Comparison of ENCODE assay signal across 8 cellular contexts in the genomic region with DNA sequence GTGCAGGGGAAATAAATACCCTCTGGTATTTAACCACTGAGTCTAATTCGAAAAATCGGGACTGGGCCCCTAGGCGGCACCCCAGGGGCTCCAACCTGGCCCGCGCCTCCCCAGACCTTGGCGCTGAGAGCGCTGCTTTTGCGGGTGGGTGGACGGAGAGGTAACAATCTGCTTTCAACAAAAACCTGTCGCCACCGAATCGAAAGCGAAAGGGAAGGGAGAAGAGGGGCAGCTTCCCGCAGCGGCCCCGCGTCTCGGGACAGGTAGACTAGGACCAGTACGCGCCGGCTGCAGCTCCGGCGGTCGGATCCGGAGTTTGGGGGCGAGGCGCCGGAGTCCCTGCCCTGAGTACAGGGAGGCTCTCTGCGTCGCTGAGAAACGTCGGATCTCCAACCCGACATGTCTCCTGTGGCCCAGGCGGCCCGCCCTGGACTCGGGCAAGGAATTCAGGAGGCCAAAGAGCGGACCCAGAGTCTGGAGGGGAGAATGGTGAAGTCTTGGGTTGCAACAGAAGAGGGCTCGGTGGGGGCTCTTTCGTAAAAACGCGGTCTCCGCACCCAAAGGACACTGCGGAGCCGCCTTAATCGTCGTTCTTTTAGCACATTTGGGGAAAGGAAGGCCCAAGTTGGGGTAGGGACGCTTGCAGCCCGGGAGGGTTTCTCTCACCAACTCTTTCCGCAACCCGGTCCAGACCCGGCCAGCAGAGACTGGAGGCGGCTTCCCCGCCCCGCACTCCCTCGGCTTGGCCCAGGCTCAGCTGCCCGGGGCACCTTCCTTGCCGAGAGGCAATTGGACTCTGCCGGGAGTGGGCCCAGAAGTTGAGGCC. TPM values are rescaled to one million over a fixed set of nuclear protein-coding genes. Genes with fewer than 3 reads are reported as not detected.
A peak's percentile ranks its signal among the peaks of the same experiment; 100 is the strongest.
DNase-seq lines count a peak whose midpoint lies in the region; ATAC-seq and TF ChIP-seq lines count a peak whose summit lies in the region.

No MANE protein-coding gene starts in this region.

- peaks cover 7 to 31% of the 10 kb centered on the region in 2 donors for H3K4me1 ChIP-seq in ascending aorta
- peaks cover 3 to 7% of the 10 kb centered on the region in 2 donors for H3K4me1 ChIP-seq in lung (ENCODE audit: control insufficient read depth in 2 of 2, insufficient read depth in 2 of 2, low read length in 2 of 2)
- H3K4me1 ChIP-seq in subcutaneous abdominal adipose tissue (ENCODE audit: control insufficient read depth in 5 of 5, insufficient read depth in 5 of 5, low read length in 5 of 5), result peaks cover 0 to 47% (median 39%) of the 10 kb centered on the region in 5 donors
- peaks cover 4% of the 10 kb centered on the region for H3K4me1 ChIP-seq in testis

- peak; percentile 27 to 35 for ATAC-seq in activated CD4-positive, CD25-positive, alpha-beta regulatory T cell treated with anti-CD3 and anti-CD28 coated beads, Interleukin-2, amount 50 U/mL, for 24 hours
- ATAC-seq in lung (ENCODE audit: insufficient read depth, low FRiP score), result peak; percentile 55

- no peaks in the 10 kb centered on the region for H3K36me3 Mint-ChIP-seq in glutamatergic neuron (ENCODE audit: unreplicated experiment)

- DNase-seq in activated CD4-positive, CD25-positive, alpha-beta regulatory T cell (lab: John Stamatoyannopoulos, UW), result no peak
- DNase-seq in ascending aorta (ENCODE audit: low spot score in 2 of 2) (no peak), lung (ENCODE audit: low spot score) (peak; percentile 38), HT-29 (ENCODE audit: low spot score) (no peak), testis (no peak), glutamatergic neuron (no peak)

- H3K4me3 ChIP-seq in ascending aorta, result peak overlapping the region; percentile 58 to 63
- peak overlapping the region; percentile 30 for H3K4me3 ChIP-seq in lung
- H3K4me3 ChIP-seq in subcutaneous abdominal adipose tissue (ENCODE audit: low read depth in 1 of 5, low read length in 5 of 5), result peak overlapping the region; percentile 57 to 73 (median 66)
- H3K4me3 ChIP-seq in testis, result peak overlapping the region in 1 of 2 donors; percentile 3

- H3K36me3 ChIP-seq in ascending aorta, result no peaks in the 10 kb centered on the region
- H3K36me3 ChIP-seq in lung (ENCODE audit: control insufficient read depth in 2 of 2, insufficient read depth in 2 of 2, low read length in 2 of 2), result no peaks in the 10 kb centered on the region
- H3K36me3 ChIP-seq in subcutaneous abdominal adipose tissue (ENCODE audit: control insufficient read depth in 5 of 5, insufficient read depth in 5 of 5, low read length in 5 of 5), result no peaks in the 10 kb centered on the region
- H3K36me3 ChIP-seq in testis (ENCODE audit: low read depth, missing control alignments), result no peaks in the 10 kb centered on the region

- H3K27me3 ChIP-seq in ascending aorta (peaks cover 29% of the 10 kb centered on the region), lung (ENCODE audit: control insufficient read depth, insufficient read depth) (peaks cover 7% of the 10 kb centered on the region), subcutaneous abdominal adipose tissue (ENCODE audit: control insufficient read depth in 5 of 5, insufficient read depth in 4 of 5, low read length in 5 of 5) (peaks cover 22 to 87% (median 64%) of the 10 kb centered on the region in 5 donors), testis (no peaks in the 10 kb centered on the region)

- TF ChIP-seq CTCF in ascending aorta (IDR thresholded peaks at IDR 0.05), result no peak
- TF ChIP-seq CTCF in lung (IDR thresholded peaks at IDR 0.05; ENCODE audit: control extremely low read depth, extremely low read depth), result no peak
- TF ChIP-seq CTCF in testis (IDR thresholded peaks at IDR 0.05), result no peak
- TF ChIP-seq CTCF in glutamatergic neuron (IDR thresholded peaks at IDR 0.05; ENCODE audit: partially characterized antibody, unreplicated experiment), result no peak

- no peak overlapping the region for H3K27ac Mint-ChIP-seq in glutamatergic neuron (ENCODE audit: unreplicated experiment)

- peaks cover 6% of the 10 kb centered on the region for H3K4me1 Mint-ChIP-seq in glutamatergic neuron (ENCODE audit: low read depth, unreplicated experiment)

- TF ChIP-seq POLR2A in testis (IDR thresholded peaks at IDR 0.05), result no peak

- 4 to 13% methylated on average over 58 of the region's 58 CpGs for WGBS in lung, 2 donors
- 29 to 42% methylated on average over 47 to 58 of the region's 58 CpGs for WGBS in testis, 2 donors

- H3K27me3 Mint-ChIP-seq in glutamatergic neuron (ENCODE audit: unreplicated experiment), result peaks cover 42% of the 10 kb centered on the region

- H3K9me3 ChIP-seq in ascending aorta, result no peaks in the 10 kb centered on the region
- H3K9me3 ChIP-seq in lung (ENCODE audit: control insufficient read depth in 2 of 2, insufficient read depth in 1 of 2, low read length in 1 of 2), result peaks cover 0 to 2% of the 10 kb centered on the region in 2 donors
- H3K9me3 ChIP-seq in subcutaneous abdominal adipose tissue (ENCODE audit: control insufficient read depth in 5 of 5, low read length in 5 of 5), result no peaks in the 10 kb centered on the region
- no peaks in the 10 kb centered on the region for H3K9me3 ChIP-seq in testis

- peak overlapping the region in 3 of 5 donors; percentile 16 to 52 (median 41) for H3K9ac ChIP-seq in subcutaneous abdominal adipose tissue (ENCODE audit: low read length in 5 of 5)

- peaks cover 4% of the 10 kb centered on the region for H3K9me3 Mint-ChIP-seq in glutamatergic neuron (ENCODE audit: unreplicated experiment)

- H3K27ac ChIP-seq in ascending aorta (no peak overlapping the region), lung (ENCODE audit: low read depth in 1 of 2, low read length in 1 of 2) (no peak overlapping the region), subcutaneous abdominal adipose tissue (ENCODE audit: low read depth, low read length) (no peak overlapping the region), testis (no peak overlapping the region)

- no peak overlapping the region for H3K4me3 Mint-ChIP-seq in glutamatergic neuron (ENCODE audit: unreplicated experiment)

- intact Hi-C loops in ascending aorta (cut with DNase I), result no loop called here
- intact Hi-C loops in testis (cut with DNase I; ENCODE audit: low total_unique reads), result no loop called here

RNA-seq across cellular contexts. Expression of gene ALX4, which starts 4.1 kb away (rescaled TPM):
- not detected for total RNA-seq in ascending aorta
- under 1 TPM in 1 of 2 donors, not detected in 1; 0.06 TPM for total RNA-seq in lung
- polyA plus RNA-seq in lung, result under 1 TPM in 1 of 2 donors, not detected in 1; 0.01 TPM
- total RNA-seq in HT-29 (2014; rRNA removed; shearing (Covaris generic)), result not detected in 2 replicates
- 1 to 10 TPM in 1 of 2 donors, under 1 TPM in 1; 0.56 to 1.0 TPM for total RNA-seq in testis
- 0.58 TPM for polyA plus RNA-seq in testis (ENCODE audit: insufficient read depth, low read depth, low replicate concordance)
- total RNA-seq in glutamatergic neuron (ENCODE audit: unreplicated experiment), result not detected
